In the genomic region with DNA sequence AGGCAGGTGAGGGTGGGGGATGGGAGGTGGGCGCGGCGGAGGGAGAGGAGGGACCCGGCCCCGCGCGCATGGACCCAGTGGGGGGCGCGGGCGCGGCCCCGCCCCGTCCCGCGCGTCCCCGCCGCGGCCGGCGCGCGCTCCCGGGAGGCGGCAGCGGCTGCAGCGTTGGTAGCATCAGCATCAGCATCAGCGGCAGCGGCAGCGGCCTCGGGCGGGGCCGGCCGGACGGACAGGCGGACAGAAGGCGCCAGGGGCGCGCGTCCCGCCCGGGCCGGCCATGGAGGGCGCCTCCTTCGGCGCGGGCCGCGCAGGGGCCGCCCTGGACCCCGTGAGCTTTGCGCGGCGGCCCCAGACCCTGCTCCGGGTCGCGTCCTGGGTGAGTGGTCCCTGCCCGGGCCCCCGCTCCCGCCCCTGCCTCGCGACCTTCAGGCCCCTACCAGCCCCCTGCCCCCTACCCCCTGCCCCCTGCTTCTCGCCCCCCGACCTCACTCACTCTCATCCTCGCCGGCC, we compare ENCODE assay signal across 1 cellular context.
TF ChIP-seq lines count a peak whose summit lies in the region.

A gene with protein sequence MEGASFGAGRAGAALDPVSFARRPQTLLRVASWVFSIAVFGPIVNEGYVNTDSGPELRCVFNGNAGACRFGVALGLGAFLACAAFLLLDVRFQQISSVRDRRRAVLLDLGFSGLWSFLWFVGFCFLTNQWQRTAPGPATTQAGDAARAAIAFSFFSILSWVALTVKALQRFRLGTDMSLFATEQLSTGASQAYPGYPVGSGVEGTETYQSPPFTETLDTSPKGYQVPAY (plus strand): TSS at position 145 of the 510 bp plus-strand sequence. CDS start 133 bp downstream, at position 278.

TF ChIP-seq in HepG2, 621 proteins besides CTCF, POLR2A, EP300 and RAD21 (continued from another document):
- TF ChIP-seq ZBTB14 (CRISPR knock-in tag; IDR thresholded peaks at IDR 0.05) (peak; percentile 74), SNAPC2 (CRISPR knock-in tag; IDR thresholded peaks at IDR 0.05) (no peak), ZNF563 (CRISPR knock-in tag; IDR thresholded peaks at IDR 0.05) (no peak), ZNF333 (CRISPR knock-in tag; IDR thresholded peaks at IDR 0.05; ENCODE audit: borderline replicate concordance) (no peak), RORA (CRISPR knock-in tag; IDR thresholded peaks at IDR 0.05) (no peak), ZNF883 (CRISPR knock-in tag; IDR thresholded peaks at IDR 0.05; ENCODE audit: not compliant biosample characterization) (no peak), HNRNPK (IDR thresholded peaks at IDR 0.05; ENCODE audit: low read depth, low read length, poor library complexity, severe bottlenecking) (peak; percentile 39)
TF ChIP-seq in HepG2: peak in this region for 2.
